11 cellular contexts compared by ENCODE assay signal in the genomic region with DNA sequence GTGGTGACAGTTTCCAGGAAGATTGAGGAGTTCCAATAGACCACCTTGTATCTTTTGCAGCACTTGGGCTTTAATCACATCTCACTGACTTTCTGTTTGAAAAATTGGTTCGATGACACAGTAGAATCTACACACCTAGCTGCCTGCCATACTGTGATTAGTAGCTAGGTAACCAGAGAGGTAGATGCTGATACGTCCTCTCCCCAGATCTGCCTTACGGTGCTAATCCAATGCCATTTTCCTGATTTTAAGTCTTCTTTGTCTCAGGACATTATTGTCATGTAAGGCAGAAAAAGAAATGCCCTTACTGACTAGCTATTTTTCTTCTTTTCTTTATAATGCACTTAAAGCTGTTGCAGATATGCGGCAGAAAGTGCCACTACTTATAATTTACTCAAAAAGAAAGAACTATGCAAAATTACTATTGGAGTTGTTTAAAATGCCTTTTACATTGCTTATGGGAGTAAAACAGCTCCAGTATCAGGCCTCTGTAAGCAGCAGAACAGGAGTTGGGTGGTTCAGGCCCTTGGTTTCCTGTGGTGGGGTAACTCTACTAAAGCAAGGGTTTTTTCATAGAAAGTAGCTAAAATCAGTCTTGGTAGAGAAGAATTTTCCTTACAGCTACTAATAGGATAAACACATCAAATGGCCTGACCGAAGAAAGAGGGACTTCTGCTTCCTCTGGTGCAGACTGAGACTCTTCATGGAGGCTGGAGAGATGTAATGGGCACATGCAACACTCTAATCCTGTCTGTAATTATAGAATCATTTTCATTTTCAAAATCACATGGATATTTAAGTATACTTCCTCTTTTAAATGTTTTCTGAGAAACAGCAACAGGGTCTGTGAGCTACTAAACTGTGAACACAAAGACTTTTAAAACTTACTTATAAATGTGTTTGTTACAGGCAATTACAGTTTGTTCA.
DNase-seq lines count a peak whose midpoint lies in the region; ATAC-seq and TF ChIP-seq lines count a peak whose summit lies in the region.
"Had no signal": no experiment of that assay in that cellular context is flagged by ENCODE, and none has a peak within 500 bp of the region (broad histone marks: within the 10 kb centered on the region; RNA-seq: fewer than 3 reads in every experiment).

No MANE protein-coding gene starts in this region.

- no peak for DNase-seq in activated CD4-positive, alpha-beta memory T cell treated with anti-CD3 and anti-CD28 coated beads, Interleukin-2, amount 10 ng/mL, durations not matched to agents 7 days and 5 days
- DNase-seq in activated CD4-positive, alpha-beta memory T cell treated with anti-CD3 and anti-CD28 coated beads for 36 hours, result no peak
- no peak for DNase-seq in stimulated activated naive CD8-positive, alpha-beta T cell treated with anti-CD3 and anti-CD28 coated beads, Interleukin-15, amount 100 ng/mL, for 72 hours
- DNase-seq in WERI-Rb-1 (no peak), right atrium auricular region (ENCODE audit: low spot score) (no peak)
- no peak for DNase-seq in stimulated activated CD4-positive, alpha-beta T cell treated with anti-CD3 and anti-CD28 coated beads, Interleukin-2, amount 100 ng/mL, for 24 hours
- DNase-seq: naive thymus-derived CD8-positive, alpha-beta T cell; NCI-H2227 treated with DMSO at 0.1 percent for 48 hours had no signal

- no peak overlapping the region for H3K4me3 Mint-ChIP-seq in activated CD4-positive, alpha-beta memory T cell treated with anti-CD3 and anti-CD28 coated beads, Interleukin-2, amount 10 ng/mL, durations not matched to agents 7 days and 5 days
- no peak overlapping the region for H3K4me3 Mint-ChIP-seq in activated CD4-positive, alpha-beta memory T cell treated with anti-CD3 and anti-CD28 coated beads for 36 hours
- H3K4me3 Mint-ChIP-seq in T-helper 1 cell treated with Interleukin-12 subunit alpha and Interleukin-12 subunit beta and Interleukin-4 antibody, amounts not matched to agents 30 μg/mL and 1 μg/mL, for 36 hours, result peak overlapping the region; percentile 5
- H3K4me3 Mint-ChIP-seq in stimulated activated naive CD8-positive, alpha-beta T cell treated with anti-CD3 and anti-CD28 coated beads, Interleukin-15, amount 100 ng/mL, for 72 hours, result no peak overlapping the region
- H3K4me3 Mint-ChIP-seq: naive thymus-derived CD8-positive, alpha-beta T cell had no signal

- intact Hi-C loops in activated CD4-positive, alpha-beta memory T cell treated with anti-CD3 and anti-CD28 coated beads for 36 hours (cut with micrococcal nuclease), result loop anchor here (10.0 kb wide), 1 partner anchor 985 kb away; no protein-coding TSS in a partner anchor

- H3K36me3 Mint-ChIP-seq in activated CD4-positive, alpha-beta memory T cell treated with anti-CD3 and anti-CD28 coated beads, Interleukin-2, amount 10 ng/mL, durations not matched to agents 7 days and 5 days (ENCODE audit: low read depth), result peaks cover 2% of the 10 kb centered on the region
- no peaks in the 10 kb centered on the region for H3K36me3 Mint-ChIP-seq in activated CD4-positive, alpha-beta memory T cell treated with anti-CD3 and anti-CD28 coated beads for 36 hours
- peaks cover 9% of the 10 kb centered on the region for H3K36me3 Mint-ChIP-seq in T-helper 1 cell treated with Interleukin-12 subunit alpha and Interleukin-12 subunit beta and Interleukin-4 antibody, amounts not matched to agents 30 μg/mL and 1 μg/mL, for 36 hours (ENCODE audit: low read depth)

- CTCF ChIA-PET in activated CD4-positive, alpha-beta memory T cell treated with anti-CD3 and anti-CD28 coated beads, Interleukin-2, amount 10 ng/mL, durations not matched to agents 7 days and 5 days (lab: Charles Lee), result interaction anchor here (0.7 to 1.6 kb wide), 4 partner anchors 12 to 240 kb away, joined by 3 to 5 read pairs (median 4); no protein-coding TSS in a partner anchor
- CTCF ChIA-PET in activated CD4-positive, alpha-beta memory T cell treated with anti-CD3 and anti-CD28 coated beads for 36 hours (lab: Charles Lee), result interaction anchor here (0.6 to 2.3 kb wide), 3 partner anchors 12 to 122 kb away, joined by 3 to 7 read pairs (median 3); no protein-coding TSS in a partner anchor

- no peaks in the 10 kb centered on the region for H3K27me3 Mint-ChIP-seq in activated CD4-positive, alpha-beta memory T cell treated with anti-CD3 and anti-CD28 coated beads, Interleukin-2, amount 10 ng/mL, durations not matched to agents 7 days and 5 days
- H3K27me3 Mint-ChIP-seq in activated CD4-positive, alpha-beta memory T cell treated with anti-CD3 and anti-CD28 coated beads for 36 hours, result no peaks in the 10 kb centered on the region
- H3K27me3 Mint-ChIP-seq in T-helper 1 cell treated with Interleukin-12 subunit alpha and Interleukin-12 subunit beta and Interleukin-4 antibody, amounts not matched to agents 30 μg/mL and 1 μg/mL, for 36 hours (ENCODE audit: low read depth), result no peaks in the 10 kb centered on the region
- H3K27me3 Mint-ChIP-seq in stimulated activated naive CD8-positive, alpha-beta T cell treated with anti-CD3 and anti-CD28 coated beads, Interleukin-15, amount 100 ng/mL, for 72 hours, result no peaks in the 10 kb centered on the region
- H3K27me3 Mint-ChIP-seq: naive thymus-derived CD8-positive, alpha-beta T cell had no signal

- H3K4me1 Mint-ChIP-seq in activated CD4-positive, alpha-beta memory T cell treated with anti-CD3 and anti-CD28 coated beads, Interleukin-2, amount 10 ng/mL, durations not matched to agents 7 days and 5 days, result peaks cover 27% of the 10 kb centered on the region
- peaks cover 39% of the 10 kb centered on the region for H3K4me1 Mint-ChIP-seq in activated CD4-positive, alpha-beta memory T cell treated with anti-CD3 and anti-CD28 coated beads for 36 hours (ENCODE audit: low read depth)
- peaks cover 25% of the 10 kb centered on the region for H3K4me1 Mint-ChIP-seq in T-helper 1 cell treated with Interleukin-12 subunit alpha and Interleukin-12 subunit beta and Interleukin-4 antibody, amounts not matched to agents 30 μg/mL and 1 μg/mL, for 36 hours (ENCODE audit: low read depth)
- H3K4me1 Mint-ChIP-seq in stimulated activated naive CD8-positive, alpha-beta T cell treated with anti-CD3 and anti-CD28 coated beads, Interleukin-15, amount 100 ng/mL, for 72 hours, result peaks cover 54% of the 10 kb centered on the region

- H3K4me1 ChIP-seq in right atrium auricular region, result no peaks in the 10 kb centered on the region

- H3K4me3 ChIP-seq in WERI-Rb-1 (ENCODE audit: low read depth, low read length) (no peak overlapping the region), right atrium auricular region (no peak overlapping the region)

- TF ChIP-seq CTCF in WERI-Rb-1 (IDR thresholded peaks at IDR 0.05; ENCODE audit: low read depth, low read length), result no peak
- TF ChIP-seq CTCF in right atrium auricular region (IDR thresholded peaks at IDR 0.05), result no peak

- H3K9me3 Mint-ChIP-seq in activated CD4-positive, alpha-beta memory T cell treated with anti-CD3 and anti-CD28 coated beads, Interleukin-2, amount 10 ng/mL, durations not matched to agents 7 days and 5 days, result no peaks in the 10 kb centered on the region
- H3K9me3 Mint-ChIP-seq in activated CD4-positive, alpha-beta memory T cell treated with anti-CD3 and anti-CD28 coated beads for 36 hours, result no peaks in the 10 kb centered on the region
- no peaks in the 10 kb centered on the region for H3K9me3 Mint-ChIP-seq in T-helper 1 cell treated with Interleukin-12 subunit alpha and Interleukin-12 subunit beta and Interleukin-4 antibody, amounts not matched to agents 30 μg/mL and 1 μg/mL, for 36 hours
- no peaks in the 10 kb centered on the region for H3K9me3 Mint-ChIP-seq in stimulated activated naive CD8-positive, alpha-beta T cell treated with anti-CD3 and anti-CD28 coated beads, Interleukin-15, amount 100 ng/mL, for 72 hours
- H3K9me3 Mint-ChIP-seq: naive thymus-derived CD8-positive, alpha-beta T cell had no signal

- peak overlapping the region; percentile 70 for H3K27ac Mint-ChIP-seq in activated CD4-positive, alpha-beta memory T cell treated with anti-CD3 and anti-CD28 coated beads, Interleukin-2, amount 10 ng/mL, durations not matched to agents 7 days and 5 days
- no peak overlapping the region for H3K27ac Mint-ChIP-seq in activated CD4-positive, alpha-beta memory T cell treated with anti-CD3 and anti-CD28 coated beads for 36 hours
- peak overlapping the region; percentile 67 for H3K27ac Mint-ChIP-seq in T-helper 1 cell treated with Interleukin-12 subunit alpha and Interleukin-12 subunit beta and Interleukin-4 antibody, amounts not matched to agents 30 μg/mL and 1 μg/mL, for 36 hours
- H3K27ac Mint-ChIP-seq in stimulated activated naive CD8-positive, alpha-beta T cell treated with anti-CD3 and anti-CD28 coated beads, Interleukin-15, amount 100 ng/mL, for 72 hours, result peak overlapping the region; percentile 31 to 90

- H3K27ac ChIP-seq in WERI-Rb-1 (no peak overlapping the region), right atrium auricular region (no peak overlapping the region)

- H3K9me3 ChIP-seq in WERI-Rb-1 (ENCODE audit: severe bottlenecking) (no peaks in the 10 kb centered on the region), right atrium auricular region (no peaks in the 10 kb centered on the region)

- POLR2A ChIA-PET in activated CD4-positive, alpha-beta memory T cell treated with anti-CD3 and anti-CD28 coated beads, Interleukin-2, amount 10 ng/mL, durations not matched to agents 7 days and 5 days (lab: Charles Lee), result interaction anchor here (1.0 to 2.5 kb wide), 3 partner anchors 8 to 16 kb away, joined by 3 to 15 read pairs (median 4); no protein-coding TSS in a partner anchor
- POLR2A ChIA-PET in activated CD4-positive, alpha-beta memory T cell treated with anti-CD3 and anti-CD28 coated beads for 36 hours (lab: Charles Lee), result interaction anchor here (1.7 kb wide), 1 partner anchor 16 kb away, joined by 4 read pairs; no protein-coding TSS in a partner anchor

- H3K36me3 ChIP-seq in WERI-Rb-1 (peaks cover 3% of the 10 kb centered on the region; the same call in 1 of the 2 replicates), right atrium auricular region (no peaks in the 10 kb centered on the region)

- ATAC-seq in HG03097 (IDR thresholded peaks at IDR 0.05; ENCODE audit: low FRiP score, unreplicated experiment), result peak; percentile 61
- peak; percentile 49 for ATAC-seq in stimulated activated naive CD8-positive, alpha-beta T cell treated with anti-CD3 and anti-CD28 coated beads, Interleukin-15, amount 100 ng/mL, for 72 hours
- ATAC-seq: esophagus mucosa had no signal

- H3K27me3 ChIP-seq in WERI-Rb-1 (ENCODE audit: insufficient read depth, low read depth, severe bottlenecking) (no peaks in the 10 kb centered on the region), right atrium auricular region (no peaks in the 10 kb centered on the region)
